22 cellular contexts compared by ENCODE assay signal in the genomic region with DNA sequence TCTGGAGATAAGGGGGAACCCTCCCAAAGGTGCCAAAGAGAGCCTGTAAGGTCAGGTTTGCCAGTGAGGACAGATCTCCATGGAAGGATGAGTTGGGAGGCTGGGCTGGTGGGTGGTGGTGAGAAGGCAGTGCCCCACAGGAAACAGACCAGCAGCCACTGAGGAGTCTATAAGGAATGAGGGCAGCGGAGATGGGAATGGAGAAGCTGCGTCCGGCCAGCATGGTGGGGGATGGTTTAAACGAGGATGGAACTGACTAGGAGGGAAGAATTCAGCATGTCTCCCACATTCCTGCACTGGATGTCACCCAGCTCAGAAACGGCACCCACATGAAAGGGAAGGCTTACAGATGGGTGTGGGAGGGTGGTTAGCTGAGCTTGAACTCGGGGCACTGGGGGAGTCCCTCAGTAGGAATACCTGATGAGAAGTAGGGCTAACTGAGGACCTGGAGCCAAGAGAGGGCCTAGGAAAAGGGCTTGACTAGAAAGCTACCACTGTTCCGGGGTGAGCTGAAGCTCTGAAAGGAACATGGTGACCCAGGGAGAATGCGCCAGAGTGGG. TPM values are rescaled to one million over a fixed set of nuclear protein-coding genes. Genes with fewer than 3 reads are reported as not detected.
DNase-seq lines count a peak whose midpoint lies in the region; ATAC-seq and TF ChIP-seq lines count a peak whose summit lies in the region.
"Had no signal": no experiment of that assay in that cellular context is flagged by ENCODE, and none has a peak within 500 bp of the region (broad histone marks: within the 10 kb centered on the region; RNA-seq: fewer than 3 reads in every experiment).

No MANE protein-coding gene starts in this region.

- no peaks in the 10 kb centered on the region for H3K9me3 ChIP-seq in Caco-2
- H3K9me3 ChIP-seq in esophagus muscularis mucosa: no peaks in the 10 kb centered on the region
- H3K9me3 ChIP-seq in WERI-Rb-1 (ENCODE audit: severe bottlenecking): no peaks in the 10 kb centered on the region
- H3K9me3 ChIP-seq: BE2C, BLaER1 had no signal

- ATAC-seq in GM21526 (IDR thresholded peaks at IDR 0.05; ENCODE audit: low FRiP score, unreplicated experiment): no peak

- peaks cover 10% of the 10 kb centered on the region for H3K36me3 Mint-ChIP-seq in Caco-2 (ENCODE audit: insufficient read depth, unreplicated experiment)
- no peaks in the 10 kb centered on the region for H3K36me3 Mint-ChIP-seq in osteocyte (ENCODE audit: unreplicated experiment)
- H3K36me3 Mint-ChIP-seq: CD14-positive monocyte; CD4-positive, alpha-beta memory T cell; CD4-positive, CD25-positive, alpha-beta regulatory T cell; CD8-positive, alpha-beta memory T cell had no signal

- TF ChIP-seq EP300 in esophagus muscularis mucosa (IDR thresholded peaks at IDR 0.05): no peak

- BruUV-seq in Caco-2 (replicated peaks; lab: Mats Ljungman, UMichigan): no TSS peak

- H3K27ac Mint-ChIP-seq in Caco-2 (ENCODE audit: unreplicated experiment) (peak overlapping the region; percentile 67), osteocyte (ENCODE audit: unreplicated experiment) (no peak overlapping the region)
- H3K27ac Mint-ChIP-seq: CD14-positive monocyte; CD4-positive, alpha-beta memory T cell; CD4-positive, CD25-positive, alpha-beta regulatory T cell; CD8-positive, alpha-beta memory T cell had no signal

- TF ChIP-seq CTCF in Caco-2 (IDR thresholded peaks at IDR 0.05; ENCODE audit: insufficient read depth in 1 of 2, low read depth in 1 of 2, low read length in 1 of 2, severe bottlenecking in 1 of 2, unreplicated experiment in 1 of 2): no peak
- no peak for TF ChIP-seq CTCF in esophagus muscularis mucosa (IDR thresholded peaks at IDR 0.05)
- TF ChIP-seq CTCF in osteocyte (IDR thresholded peaks at IDR 0.05): no peak
- TF ChIP-seq CTCF in WERI-Rb-1 (IDR thresholded peaks at IDR 0.05; ENCODE audit: low read depth, low read length): no peak

- POLR2A ChIA-PET in Caco-2 (lab: Charles Lee): no interaction called here

- no peaks in the 10 kb centered on the region for H3K27me3 ChIP-seq in Caco-2 (replicated peaks; ENCODE audit: control insufficient read depth, insufficient read depth, low read length)
- H3K27me3 ChIP-seq in esophagus muscularis mucosa: no peaks in the 10 kb centered on the region
- H3K27me3 ChIP-seq in WERI-Rb-1 (ENCODE audit: insufficient read depth, low read depth, severe bottlenecking): peaks cover 51% of the 10 kb centered on the region
- H3K27me3 ChIP-seq: BE2C, BLaER1 had no signal

- no peaks in the 10 kb centered on the region for H3K27me3 Mint-ChIP-seq in Caco-2 (ENCODE audit: insufficient read depth, unreplicated experiment)
- peaks cover 7% of the 10 kb centered on the region for H3K27me3 Mint-ChIP-seq in osteocyte (ENCODE audit: unreplicated experiment)
- H3K27me3 Mint-ChIP-seq: CD4-positive, alpha-beta memory T cell; CD4-positive, CD25-positive, alpha-beta regulatory T cell had no signal

- no peaks in the 10 kb centered on the region for H3K36me3 ChIP-seq in Caco-2 (ENCODE audit: control insufficient read depth, insufficient read depth, low read length)
- H3K36me3 ChIP-seq in esophagus muscularis mucosa: no peaks in the 10 kb centered on the region
- no peaks in the 10 kb centered on the region for H3K36me3 ChIP-seq in WERI-Rb-1
- H3K36me3 ChIP-seq: BE2C, BLaER1 had no signal

- no peak for DNase-seq in Caco-2
- peak; percentile 74 for DNase-seq in SW480 (ENCODE audit: low spot score)
- DNase-seq in esophagus muscularis mucosa (ENCODE audit: extremely low spot score): peak; percentile 89
- DNase-seq in osteocyte (ENCODE audit: extremely low spot score, unreplicated experiment): peak; percentile 68
- DNase-seq in NCI-H187 treated with DMSO at 0.1 percent for 48 hours (lab: John Stamatoyannopoulos, UW): no peak
- no peak for DNase-seq in stimulated activated CD8-positive, alpha-beta memory T cell treated with anti-CD3 and anti-CD28 coated beads, Interleukin-4, amount 100 ng/mL, for 48 hours
- no peak for DNase-seq in WERI-Rb-1
- DNase-seq: 8988T; ACHN; BE2C; C1 segment of cervical spinal cord; Calu3; CD4-positive, alpha-beta memory T cell; CD4-positive, CD25-positive, alpha-beta regulatory T cell; CD8-positive, alpha-beta memory T cell; COR-L47; DMS79 treated with DMSO at 0.1 percent for 48 hours; GF-D8 had no signal

- no peaks in the 10 kb centered on the region for H3K9me3 Mint-ChIP-seq in Caco-2 (ENCODE audit: unreplicated experiment)
- H3K9me3 Mint-ChIP-seq in osteocyte (ENCODE audit: unreplicated experiment): no peaks in the 10 kb centered on the region

- H3K4me1 Mint-ChIP-seq in Caco-2 (ENCODE audit: low read depth, unreplicated experiment): peaks cover 40% of the 10 kb centered on the region
- no peaks in the 10 kb centered on the region for H3K4me1 Mint-ChIP-seq in osteocyte (ENCODE audit: unreplicated experiment)
- H3K4me1 Mint-ChIP-seq: CD14-positive monocyte; CD4-positive, alpha-beta memory T cell; CD4-positive, CD25-positive, alpha-beta regulatory T cell; CD8-positive, alpha-beta memory T cell had no signal

- H3K4me3 Mint-ChIP-seq in Caco-2 (ENCODE audit: unreplicated experiment) (no peak overlapping the region), osteocyte (ENCODE audit: unreplicated experiment) (no peak overlapping the region)
- H3K4me3 Mint-ChIP-seq: CD4-positive, alpha-beta memory T cell; CD4-positive, CD25-positive, alpha-beta regulatory T cell; CD8-positive, alpha-beta memory T cell had no signal

- TF ChIP-seq POLR2A in esophagus muscularis mucosa (IDR thresholded peaks at IDR 0.05; ENCODE audit: low read depth): no peak

- CTCF ChIA-PET in Caco-2 (lab: Charles Lee): no interaction called here

- intact Hi-C loops in Caco-2 (cut with micrococcal nuclease; ENCODE audit: unreplicated experiment): no loop called here
- intact Hi-C loops in esophagus muscularis mucosa (cut with DNase I): no loop called here

- whole genome bisulfite sequencing in esophagus muscularis mucosa: 69% methylated on average over 8 of the region's 8 CpGs

- H3K4me3 ChIP-seq in Caco-2 (ENCODE audit: low read depth, low read length): no peak overlapping the region
- H3K4me3 ChIP-seq in esophagus muscularis mucosa: no peak overlapping the region
- H3K4me3 ChIP-seq in WERI-Rb-1 (ENCODE audit: low read depth, low read length): no peak overlapping the region
- H3K4me3 ChIP-seq: BLaER1 had no signal

- H3K27ac ChIP-seq in esophagus muscularis mucosa (replicated peaks in 1 of 4): no peak overlapping the region
- H3K27ac ChIP-seq in WERI-Rb-1: no peak overlapping the region
- H3K27ac ChIP-seq: BLaER1 had no signal

- H3K4me1 ChIP-seq in Caco-2: peaks cover 38% of the 10 kb centered on the region
- H3K4me1 ChIP-seq in esophagus muscularis mucosa: no peaks in the 10 kb centered on the region
- H3K4me1 ChIP-seq: BE2C had no signal

RNA-seq across cellular contexts. Expression of gene FOXA2, which starts 53.2 kb away (rescaled TPM):
- total RNA-seq in Caco-2 (2022): 38.7 and 43.6 TPM in 2 replicates
- not detected for total RNA-seq in esophagus muscularis mucosa
- not detected in 2 replicates for total RNA-seq in osteocyte
- total RNA-seq: A673; CD4-positive, alpha-beta memory T cell; CD4-positive, CD25-positive, alpha-beta regulatory T cell; CD8-positive, alpha-beta memory T cell had no signal

Comparison
In these comparisons a context has a peak if more than half of its experiments do, and no peak if none do; other contexts are left out.
1. DNase-seq: peak in SW480 (single experiment), esophagus muscularis mucosa (single experiment) and osteocyte (single experiment); none in Caco-2 (0 of 2), NCI-H187 treated with DMSO at 0.1 percent for 48 hours (single experiment), stimulated activated CD8-positive, alpha-beta memory T cell treated with anti-CD3 and anti-CD28 coated beads, Interleukin-4, amount 100 ng/mL, for 48 hours (single experiment) and WERI-Rb-1 (single experiment).
2. RNA of gene FOXA2, which starts 53.2 kb away (total RNA-seq): 38.7 to 43.6 TPM in Caco-2; not detected in esophagus muscularis mucosa and not detected in osteocyte; every median in the first group is over 10 times any median in the second.